ENCODE assay signal across 21 cellular contexts in genomic region chr17:81809556-81809998, GRCh38. TPM values are rescaled to one million over a fixed set of nuclear protein-coding genes. Genes with fewer than 3 reads are reported as not detected.
"Had no signal": no experiment of that assay in that cellular context is flagged by ENCODE, and none has a peak within 500 bp of the region (broad histone marks: within the 10 kb centered on the region; RNA-seq: fewer than 3 reads in every experiment).

No MANE protein-coding gene starts in this region.

- H3K4me3 ChIP-seq: PC-9 had no signal

- H2AFZ ChIP-seq: PC-9 had no signal

- H3K4me2 ChIP-seq: PC-9 had no signal

- DNase-seq: activated B cell treated with CpG ODN at 0.5 μM for 24 hours; activated CD4-positive, alpha-beta T cell treated with anti-CD3 and anti-CD28 coated beads for 1 hour; activated CD4-positive, alpha-beta T cell treated with anti-CD3 and anti-CD28 coated beads, Interleukin-2, amount 10 ng/mL, durations not matched to agents 24 days and 14 days; activated CD4-positive, alpha-beta T cell treated with anti-CD3 and anti-CD28 coated beads, Interleukin-2, amount 50 U/mL, for 48 hours; activated CD8-positive, alpha-beta memory T cell treated with anti-CD3 and anti-CD28 coated beads, Interleukin-2, amount 10 ng/mL, durations not matched to agents 7 days and 5 days; activated effector memory CD4-positive, alpha-beta T cell treated with Interleukin-2 at 50 U/mL for 16 hours; activated naive CD4-positive, alpha-beta T cell; activated T-cell treated with anti-CD3 and anti-CD28 coated beads, Interleukin-2, amount 50 U/mL, for 24 hours; Kasumi-1; NCI-H1048; NCI-H187 treated with DMSO at 0.1 percent for 48 hours; NCI-H2081 treated with DMSO at 0.1 percent for 48 hours; NCI-H446; NCI-H524; PC-9; SIG-M5; T-helper 17 cell; T-helper 9 cell had no signal

- H3K27ac ChIP-seq: PC-9 had no signal

RNA-seq across cellular contexts. Expression of gene GCGR, which starts 5.6 kb away (rescaled TPM):
- total RNA-seq: activated CD4-positive, alpha-beta T cell treated with anti-CD3 and anti-CD28 coated beads, Interleukin-2, amount 10 ng/mL, durations not matched to agents 24 days and 14 days; activated CD8-positive, alpha-beta memory T cell treated with anti-CD3 and anti-CD28 coated beads, Interleukin-2, amount 10 ng/mL, durations not matched to agents 7 days and 5 days; activated naive CD4-positive, alpha-beta T cell treated with anti-CD3 and anti-CD28 coated beads, Interleukin-2, amount 50 U/mL, for 72 hours; activated T-helper 1 cell treated with anti-CD3 and anti-CD28 coated beads, Interleukin-12 subunit alpha, Interleukin-12 subunit beta, Interleukin-2, Interleukin-4 antibody, amounts not matched to agents 30 ng/mL and 10 ng/mL and 1 ng/mL, durations not matched to agents 14 hours and 24 hours and 36 hours; cardiac septum; PC-9; T-helper 17 cell had no signal

RNA-seq across cellular contexts. Expression of gene PPP1R27, which starts 25.3 kb away (rescaled TPM):
- total RNA-seq: activated B cell treated with CpG ODN at 0.5 μM for 24 hours; activated CD4-positive, alpha-beta T cell treated with anti-CD3 and anti-CD28 coated beads, Interleukin-2, amount 10 ng/mL, durations not matched to agents 24 days and 14 days; activated CD8-positive, alpha-beta memory T cell treated with anti-CD3 and anti-CD28 coated beads, Interleukin-2, amount 10 ng/mL, durations not matched to agents 7 days and 5 days; activated naive CD4-positive, alpha-beta T cell treated with anti-CD3 and anti-CD28 coated beads, Interleukin-2, amount 50 U/mL, for 72 hours; activated T-helper 1 cell treated with anti-CD3 and anti-CD28 coated beads, Interleukin-12 subunit alpha, Interleukin-12 subunit beta, Interleukin-2, Interleukin-4 antibody, amounts not matched to agents 30 ng/mL and 10 ng/mL and 1 ng/mL, durations not matched to agents 14 hours and 24 hours and 36 hours; PC-9; T-helper 17 cell had no signal
